In the genomic region with DNA sequence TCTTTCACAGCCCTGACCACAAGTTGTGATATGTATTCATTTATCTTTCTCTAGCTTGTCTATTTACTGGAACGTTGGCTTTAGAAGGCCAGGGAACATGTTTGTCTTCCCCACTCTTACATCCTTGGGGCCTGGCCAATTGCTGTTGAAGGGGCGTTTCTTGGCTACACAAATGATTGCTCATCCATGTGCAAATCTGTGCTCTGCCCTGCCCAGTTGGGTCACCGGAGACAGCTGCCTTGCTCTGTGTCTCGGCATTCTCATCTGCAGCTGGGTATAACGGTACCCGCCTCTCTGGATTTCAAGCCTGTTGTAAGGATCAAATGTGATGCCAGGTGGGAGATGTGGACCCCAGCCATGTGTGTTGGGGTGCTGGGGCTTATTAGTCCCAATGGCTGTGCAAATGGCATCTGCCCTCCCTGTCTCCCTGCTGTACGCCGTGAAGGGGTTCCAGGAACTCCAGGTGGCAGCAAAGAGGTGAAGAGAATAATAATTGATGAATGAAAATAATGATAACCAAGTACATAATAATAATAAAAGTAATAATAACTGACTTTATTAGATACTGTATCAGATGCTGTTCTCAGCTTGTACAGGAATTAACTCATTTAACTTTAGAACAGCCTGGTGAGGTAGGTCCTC, we compare ENCODE assay signal across 9 cellular contexts. TPM values are rescaled to one million over a fixed set of nuclear protein-coding genes. Genes with fewer than 3 reads are reported as not detected.
DNase-seq lines count a peak whose midpoint lies in the region; ATAC-seq, FAIRE-seq and TF ChIP-seq lines count a peak whose summit lies in the region.
"Had no signal": no experiment of that assay in that cellular context is flagged by ENCODE, and none has a peak within 500 bp of the region (broad histone marks: within the 10 kb centered on the region; RNA-seq: fewer than 3 reads in every experiment).

No MANE protein-coding gene starts in this region.

- no peaks in the 10 kb centered on the region for H3K9me2 ChIP-seq in Loucy (replicated peaks; ENCODE audit: low read depth, low read length)

- H3K4me2 ChIP-seq in Loucy (ENCODE audit: low read depth, low read length, poor library complexity, severe bottlenecking): no peak overlapping the region
- H3K4me2 ChIP-seq: BLaER1 had no signal

- no peak overlapping the region for H3K4me3 ChIP-seq in Loucy (ENCODE audit: low read length, poor library complexity, severe bottlenecking)
- no peak overlapping the region for H3K4me3 ChIP-seq in bronchial epithelial cell (ENCODE audit: low read depth, low read length)
- no peak overlapping the region for H3K4me3 ChIP-seq in lower leg skin (ENCODE audit: low read depth, poor library complexity, severe bottlenecking)
- H3K4me3 ChIP-seq: BLaER1 had no signal

- no peak overlapping the region for H3K27ac ChIP-seq in 22Rv1
- H3K27ac ChIP-seq: BLaER1 had no signal

- TF ChIP-seq POLR2A in lower leg skin (IDR thresholded peaks at IDR 0.05): no peak

- peaks cover 23% of the 10 kb centered on the region for H3K4me1 ChIP-seq in Loucy (ENCODE audit: insufficient read depth, low read length, poor library complexity, severe bottlenecking)

- H3K4me1 Mint-ChIP-seq in natural killer cell: no peaks in the 10 kb centered on the region

- H3K36me3 Mint-ChIP-seq in natural killer cell: no peaks in the 10 kb centered on the region

- H3K27me3 Mint-ChIP-seq in natural killer cell (ENCODE audit: low read depth in 2 of 2): peaks cover 35 to 54% of the 10 kb centered on the region in 2 donors

- intact Hi-C loops in lower leg skin (cut with DNase I; ENCODE audit: low total_unique reads): no loop called here
- intact Hi-C loops in natural killer cell (cut with micrococcal nuclease): no loop called here

- TF ChIP-seq CTCF in 22Rv1 (IDR thresholded peaks at IDR 0.05) (0 out of 2 replicates have a peak, but pooled peaks have one; percentile 11), Loucy (conservative IDR thresholded peaks at IDR 0.05; ENCODE audit: low read length) (peak; percentile 32), bronchial epithelial cell (IDR thresholded peaks at IDR 0.05; ENCODE audit: insufficient read depth, low read length, severe bottlenecking) (peak; percentile 11), lower leg skin (IDR thresholded peaks at IDR 0.05) (no peak), natural killer cell (IDR thresholded peaks at IDR 0.05) (no peak)

- H3K9me3 Mint-ChIP-seq in natural killer cell: no peaks in the 10 kb centered on the region

- no peaks in the 10 kb centered on the region for H3K79me2 ChIP-seq in Loucy (ENCODE audit: insufficient read depth, low read length)

- H3K36me3 ChIP-seq in Loucy (ENCODE audit: insufficient read depth, low read length) (no peaks in the 10 kb centered on the region), bronchial epithelial cell (ENCODE audit: control insufficient read depth, insufficient read depth, low read length) (no peaks in the 10 kb centered on the region)
- H3K36me3 ChIP-seq: BLaER1 had no signal

- H3F3A ChIP-seq in Loucy (ENCODE audit: low read depth): no peaks in the 10 kb centered on the region

- no peak overlapping the region for H3K4me3 Mint-ChIP-seq in natural killer cell

- FAIRE-seq in bronchial epithelial cell (lab: Jason Lieb, UNC): peak; percentile 60
- no peak for FAIRE-seq in frontal cortex (lab: Jason Lieb, UNC)

- no peak overlapping the region for H2AFZ ChIP-seq in Loucy (ENCODE audit: low read length)

- no peaks in the 10 kb centered on the region for H3K27me3 ChIP-seq in Loucy (ENCODE audit: insufficient read depth, low read length, poor library complexity, severe bottlenecking)
- H3K27me3 ChIP-seq in bronchial epithelial cell (ENCODE audit: control insufficient read depth, insufficient read depth, low read length): peaks cover 19% of the 10 kb centered on the region

- H3K9me3 ChIP-seq in Loucy (ENCODE audit: insufficient read depth, low read depth, low read length): no peaks in the 10 kb centered on the region
- H3K9me3 ChIP-seq: BLaER1 had no signal

- 31 to 39% methylated on average over 8 of the region's 8 CpGs for WGBS in lower leg skin, 2 donors

- DNase-seq in bronchial epithelial cell (ENCODE audit: low read depth) (peak; percentile 72), lower leg skin (ENCODE audit: low spot score in 2 of 2) (peak; percentile 84 to 94), natural killer cell (no peak), GF-D8 (lab: John Stamatoyannopoulos, UW) (no peak), iPS-NIHi7 (ENCODE audit: extremely low spot score) (no peak), frontal cortex (ENCODE audit: low spot score in 2 of 2) (no peak)

- ATAC-seq in natural killer cell: no peak

- H4K20me1 ChIP-seq in Loucy (ENCODE audit: insufficient read depth, low read length, poor library complexity, severe bottlenecking): no peaks in the 10 kb centered on the region

- H3K9ac ChIP-seq in Loucy (ENCODE audit: low read depth, low read length, poor library complexity, severe bottlenecking): no peak overlapping the region
- H3K9ac ChIP-seq: BLaER1 had no signal

- no peak overlapping the region for H3K27ac Mint-ChIP-seq in natural killer cell

RNA-seq across cellular contexts. Expression of a gene that starts 24.1 kb away (rescaled TPM):
- total RNA-seq in bronchial epithelial cell (19.2 and 21.8 TPM in 2 replicates), lower leg skin (100 to 1,000 TPM in 3 of 4 donors, 10 to 100 TPM in 1; 95.7 to 136 (median 124) TPM), natural killer cell (10 to 100 TPM; 32.1 to 94.9 (median 36.7) TPM), frontal cortex (68.9 TPM)

Comparison
In these comparisons a context has a peak if more than half of its experiments do, and no peak if none do; other contexts are left out.
1. CTCF ChIP-seq: peak in 22Rv1 (single experiment), Loucy (single experiment) and bronchial epithelial cell (single experiment); none in lower leg skin (0 of 3) and natural killer cell (single experiment).
2. DNase-seq: peak in bronchial epithelial cell (single experiment) and lower leg skin (2 of 2); none in natural killer cell (single experiment), GF-D8 (single experiment), iPS-NIHi7 (single experiment) and frontal cortex (0 of 2).